In the genomic region with DNA sequence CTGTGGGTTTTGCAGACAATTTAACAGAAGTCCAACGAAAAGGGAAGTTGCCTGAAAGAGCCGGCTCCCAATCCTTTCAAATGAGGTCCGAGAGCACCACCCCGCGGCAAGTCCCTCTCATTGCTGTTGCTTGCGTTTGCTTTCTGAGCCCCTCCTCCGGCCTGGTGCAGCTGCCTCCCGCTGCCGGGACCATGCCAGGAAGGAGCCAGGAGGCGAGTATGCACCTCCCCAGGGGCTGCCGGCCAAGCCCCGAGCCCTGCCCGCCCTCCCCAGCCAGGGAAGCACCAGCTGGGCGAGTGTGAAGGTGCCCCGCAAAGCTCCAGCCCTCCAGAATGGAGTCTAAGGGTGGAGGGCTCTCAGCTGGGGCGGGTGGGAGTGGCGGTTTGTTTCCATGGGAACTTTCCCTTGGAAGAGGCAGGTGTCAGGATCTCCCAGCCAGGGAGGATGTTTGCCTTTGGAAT, we compare ENCODE assay signal across 8 cellular contexts. TPM values are rescaled to one million over a fixed set of nuclear protein-coding genes. Genes with fewer than 3 reads are reported as not detected.
DNase-seq lines count a peak whose midpoint lies in the region; ATAC-seq and TF ChIP-seq lines count a peak whose summit lies in the region.

No MANE protein-coding gene starts in this region.

- no peaks in the 10 kb centered on the region for H3K36me3 Mint-ChIP-seq in activated B cell treated with CpG ODN at 0.5 μM for 24 hours (ENCODE audit: low read depth)

- in situ Hi-C loops in GM13977 (cut with MboI; ENCODE audit: low pct_unique_long_range_greater_than_20kb, low sequenced_read_pairs, unreplicated experiment) = loop anchor here (25.0 kb wide), 2 partner anchors 262 to 1688 kb away; no protein-coding TSS in a partner anchor

- H3K4me3 ChIP-seq in A673 (ENCODE audit: low read depth, low read length, poor library complexity, severe bottlenecking) (no peak overlapping the region), ectodermal cell (ENCODE audit: insufficient read depth, low read depth, low read length) (peak overlapping the region; percentile 26)

- no peaks in the 10 kb centered on the region for H3K36me3 ChIP-seq in A673 (ENCODE audit: insufficient read depth, low read length, poor library complexity, severe bottlenecking)
- H3K36me3 ChIP-seq in ectodermal cell (ENCODE audit: control insufficient read depth, insufficient read depth, low read length) = no peaks in the 10 kb centered on the region

- H3K4me1 ChIP-seq in A673 (ENCODE audit: insufficient read depth, low read length, poor library complexity, severe bottlenecking) = peaks cover 7% of the 10 kb centered on the region
- H3K4me1 ChIP-seq in ectodermal cell (ENCODE audit: control insufficient read depth, insufficient read depth, low read length) = no peaks in the 10 kb centered on the region

- H3K27me3 Mint-ChIP-seq in activated B cell treated with CpG ODN at 0.5 μM for 24 hours = peaks cover 15% of the 10 kb centered on the region

- DNase-seq in A673 (ENCODE audit: low spot score) (peak; percentile 89), GM13977 (ENCODE audit: low spot score) (peak; percentile 87), NCI-H226 (peak; percentile 35), activated B cell treated with CpG ODN at 0.5 μM for 24 hours (peak; percentile 51), medulla oblongata (ENCODE audit: extremely low spot score) (peak; percentile 84)
- DNase-seq in stimulated activated CD8-positive, alpha-beta memory T cell treated with anti-CD3 and anti-CD28 coated beads, Interleukin-4, amount 100 ng/mL, for 48 hours = peak; percentile 82

- no peak overlapping the region for H3K4me3 Mint-ChIP-seq in activated B cell treated with CpG ODN at 0.5 μM for 24 hours

- H3K27me3 ChIP-seq in A673 (replicated peaks; ENCODE audit: insufficient read depth, low read depth, low read length, poor library complexity) = no peaks in the 10 kb centered on the region
- no peaks in the 10 kb centered on the region for H3K27me3 ChIP-seq in ectodermal cell (ENCODE audit: control insufficient read depth, insufficient read depth, low read length, poor library complexity, severe bottlenecking)

- H3K27ac ChIP-seq in A673 (ENCODE audit: low read depth, low read length, poor library complexity, severe bottlenecking) (no peak overlapping the region), ectodermal cell (ENCODE audit: insufficient read depth, low read depth, low read length, poor library complexity, severe bottlenecking) (no peak overlapping the region)

- H3K9me3 Mint-ChIP-seq in activated B cell treated with CpG ODN at 0.5 μM for 24 hours = no peaks in the 10 kb centered on the region

- H3K27ac Mint-ChIP-seq in activated B cell treated with CpG ODN at 0.5 μM for 24 hours = no peak overlapping the region

- no TSS peak for BruUV-seq in A673 (replicated peaks; lab: Mats Ljungman, UMichigan)

- H3K9me3 ChIP-seq in A673 (ENCODE audit: low read depth, low read length, poor library complexity, severe bottlenecking) (no peaks in the 10 kb centered on the region), ectodermal cell (ENCODE audit: control insufficient read depth, low read length) (no peaks in the 10 kb centered on the region)

- WGBS in ectodermal cell, 2 experiments = 4 to 5% methylated on average over 17 of the region's 17 CpGs

- peak; percentile 86 for ATAC-seq in HG03159 (IDR thresholded peaks at IDR 0.05; ENCODE audit: unreplicated experiment)
- ATAC-seq in activated B cell treated with CpG ODN at 0.5 μM for 24 hours (ENCODE audit: low read depth) = peak; percentile 72

- CTCF ChIA-PET in A673 (lab: Charles Lee) (interaction anchor here (0.6 to 0.7 kb wide), 3 partner anchors 11 to 267 kb away, joined by 3 to 7 read pairs (median 3); no protein-coding TSS in a partner anchor), activated B cell treated with CpG ODN at 0.5 μM for 24 hours (lab: Charles Lee) (no interaction called here)

- TF ChIP-seq CTCF in A673 (conservative IDR thresholded peaks at IDR 0.05; ENCODE audit: low read depth, low read length) (peak; percentile 85), GM13977 (IDR thresholded peaks at IDR 0.05; ENCODE audit: extremely low read depth, insufficient read depth, missing control alignments) (peak; percentile 89), activated B cell treated with CpG ODN at 0.5 μM for 24 hours (IDR thresholded peaks at IDR 0.05) (no peak)

- intact Hi-C loops in A673 (cut with micrococcal nuclease; ENCODE audit: unreplicated experiment) = loop anchor here (2.0 to 10.0 kb wide), 2 partner anchors 560 to 1684 kb away; a partner anchor contains a TSS
- intact Hi-C loops in activated B cell treated with CpG ODN at 0.5 μM for 24 hours (cut with micrococcal nuclease) = loop anchor here (1.0 kb wide), 1 partner anchor 88 kb away; no protein-coding TSS in a partner anchor

- H3K4me1 Mint-ChIP-seq in activated B cell treated with CpG ODN at 0.5 μM for 24 hours = no peaks in the 10 kb centered on the region

- POLR2A ChIA-PET in A673 (lab: Charles Lee; ENCODE audit: low non-redundant PET) (no interaction called here), activated B cell treated with CpG ODN at 0.5 μM for 24 hours (lab: Charles Lee) (no interaction called here)

RNA-seq across cellular contexts. Expression of a gene that starts 25.8 kb away (rescaled TPM):
- total RNA-seq in A673 (2021) (48.4 and 49.1 TPM in 2 replicates), activated B cell treated with CpG ODN at 0.5 μM for 24 hours (28.0 and 32.7 TPM in 2 replicates)
- polyA plus RNA-seq in ectodermal cell (2013, experiment 1 of 4) = 32.9 TPM
- 29.0 TPM for polyA plus RNA-seq in ectodermal cell (2013, experiment 2 of 4)
- polyA plus RNA-seq in ectodermal cell (2013, experiment 3 of 4) = 21.1 TPM
- polyA plus RNA-seq in ectodermal cell (2013, experiment 4 of 4) = 23.4 TPM

Comparison
In these comparisons a context has a peak if more than half of its experiments do, and no peak if none do; other contexts are left out.
1. DNase-seq: peak in every context shown above with its lines; median percentile 89 in A673; 87 in GM13977; 84 in medulla oblongata; 82 in stimulated activated CD8-positive, alpha-beta memory T cell treated with anti-CD3 and anti-CD28 coated beads, Interleukin-4, amount 100 ng/mL, for 48 hours; 51 in activated B cell treated with CpG ODN at 0.5 μM for 24 hours; 35 in NCI-H226.